In genomic region chr11:134535029-134536025, GRCh38 we compare ENCODE assay signal across 26 cellular contexts.
DNase-seq lines count a peak whose midpoint lies in the region; ATAC-seq and TF ChIP-seq lines count a peak whose summit lies in the region.
"Had no signal": no experiment of that assay in that cellular context is flagged by ENCODE, and none has a peak within 500 bp of the region (broad histone marks: within the 10 kb centered on the region; RNA-seq: fewer than 3 reads in every experiment).

No MANE protein-coding gene starts in this region.

- H3K9me3 Mint-ChIP-seq in activated CD4-positive, alpha-beta T cell treated with anti-CD3 and anti-CD28 coated beads, Interleukin-2, amount 10 ng/mL, durations not matched to agents 7 days and 5 days: no peaks in the 10 kb centered on the region
- no peaks in the 10 kb centered on the region for H3K9me3 Mint-ChIP-seq in activated CD4-positive, alpha-beta T cell treated with anti-CD3 and anti-CD28 coated beads for 36 hours (ENCODE audit: low read depth)
- H3K9me3 Mint-ChIP-seq in glutamatergic neuron (ENCODE audit: unreplicated experiment): no peaks in the 10 kb centered on the region
- H3K9me3 Mint-ChIP-seq: activated naive CD8-positive, alpha-beta T cell treated with anti-CD3 and anti-CD28 coated beads, Interleukin-2, amount 50 U/mL, for 24 hours; activated T-helper 2 cell treated with anti-CD3 and anti-CD28 coated beads, Interferon-gamma antibody, Interleukin-2, Interleukin-4, amounts not matched to agents 10 μg/mL and 5 μg/mL and 100 μg/mL, durations not matched to agents 14 hours and 24 hours and 36 hours; CD4-positive, CD25-positive, alpha-beta regulatory T cell; natural killer cell treated with Interleukin-12 subunit alpha and Interleukin-12 subunit beta and Interleukin-15 and Interleukin-18, amount 100 ng/mL, for 72 hours; stimulated activated memory B cell treated with anti-CD40 and anti-IgM and Interleukin-4, amounts not matched to agents 10 μg/mL and 1 μg/mL and 100 μg/mL, for 72 hours; T-helper 2 cell treated with Interferon-gamma antibody and Interleukin-4, amounts not matched to agents 5 μg/mL and 100 μg/mL, for 36 hours had no signal

- intact Hi-C loops in activated CD4-positive, alpha-beta T cell treated with anti-CD3 and anti-CD28 coated beads for 36 hours (cut with DNase I, micrococcal nuclease): no loop called here
- intact Hi-C loops in sigmoid colon (cut with DNase I): no loop called here

- H3K36me3 ChIP-seq in H7 (replicated peaks; ENCODE audit: control insufficient read depth, insufficient read depth, low read length): no peaks in the 10 kb centered on the region
- H3K36me3 ChIP-seq in sigmoid colon: no peaks in the 10 kb centered on the region
- H3K36me3 ChIP-seq: lower lobe of right lung, pancreas, right atrium auricular region had no signal

- H3K4me1 ChIP-seq in sigmoid colon: peaks cover 0 to 5% (median 0%) of the 10 kb centered on the region in 4 donors
- H3K4me1 ChIP-seq: lower lobe of right lung, pancreas, right atrium auricular region had no signal

- WGBS in sigmoid colon, 2 donors: 88% methylated on average over 22 of the region's 22 CpGs

- no peak for ATAC-seq in activated CD4-positive, alpha-beta T cell treated with anti-CD3 and anti-CD28 coated beads for 36 hours
- ATAC-seq: activated naive CD8-positive, alpha-beta T cell treated with anti-CD3 and anti-CD28 coated beads, Interleukin-2, amount 50 U/mL, for 24 hours; lower lobe of right lung; pancreas; stimulated activated memory B cell treated with anti-CD40 and anti-IgM and Interleukin-4, amounts not matched to agents 10 μg/mL and 1 μg/mL and 100 μg/mL, for 72 hours had no signal

- H3K36me3 Mint-ChIP-seq in activated CD4-positive, alpha-beta T cell treated with anti-CD3 and anti-CD28 coated beads, Interleukin-2, amount 10 ng/mL, durations not matched to agents 7 days and 5 days (ENCODE audit: low read depth): no peaks in the 10 kb centered on the region
- no peaks in the 10 kb centered on the region for H3K36me3 Mint-ChIP-seq in activated CD4-positive, alpha-beta T cell treated with anti-CD3 and anti-CD28 coated beads for 36 hours (ENCODE audit: low read depth)
- H3K36me3 Mint-ChIP-seq in glutamatergic neuron (ENCODE audit: unreplicated experiment): no peaks in the 10 kb centered on the region
- H3K36me3 Mint-ChIP-seq: CD4-positive, CD25-positive, alpha-beta regulatory T cell; natural killer cell treated with Interleukin-12 subunit alpha and Interleukin-12 subunit beta and Interleukin-15 and Interleukin-18, amount 100 ng/mL, for 72 hours; stimulated activated memory B cell treated with anti-CD40 and anti-IgM and Interleukin-4, amounts not matched to agents 10 μg/mL and 1 μg/mL and 100 μg/mL, for 72 hours had no signal

- no peak overlapping the region for H3K27ac ChIP-seq in sigmoid colon
- H3K27ac ChIP-seq: GM23248, lower lobe of right lung, pancreas, PC-9, right atrium auricular region had no signal

- H3K4me3 ChIP-seq in H7 (ENCODE audit: insufficient read depth, low read depth, low read length) (no peak overlapping the region), sigmoid colon (no peak overlapping the region)
- H3K4me3 ChIP-seq: GM23248, lower lobe of right lung, pancreas, PC-9, right atrium auricular region had no signal

- no peak for TF ChIP-seq POLR2A in sigmoid colon (IDR thresholded peaks at IDR 0.05)

- H3K27me3 ChIP-seq in H7 (ENCODE audit: control insufficient read depth, insufficient read depth, low read length): no peaks in the 10 kb centered on the region
- H3K27me3 ChIP-seq in sigmoid colon: peaks cover 0 to 8% (median 0%) of the 10 kb centered on the region in 3 donors
- H3K27me3 ChIP-seq: pancreas, right atrium auricular region had no signal

- H3K27ac Mint-ChIP-seq in activated CD4-positive, alpha-beta T cell treated with anti-CD3 and anti-CD28 coated beads, Interleukin-2, amount 10 ng/mL, durations not matched to agents 7 days and 5 days: peak overlapping the region; percentile 19
- no peak overlapping the region for H3K27ac Mint-ChIP-seq in activated CD4-positive, alpha-beta T cell treated with anti-CD3 and anti-CD28 coated beads for 36 hours
- no peak overlapping the region for H3K27ac Mint-ChIP-seq in glutamatergic neuron (ENCODE audit: unreplicated experiment)
- H3K27ac Mint-ChIP-seq: activated naive CD8-positive, alpha-beta T cell treated with anti-CD3 and anti-CD28 coated beads, Interleukin-2, amount 50 U/mL, for 24 hours; activated T-helper 2 cell treated with anti-CD3 and anti-CD28 coated beads, Interferon-gamma antibody, Interleukin-2, Interleukin-4, amounts not matched to agents 10 μg/mL and 5 μg/mL and 100 μg/mL, durations not matched to agents 14 hours and 24 hours and 36 hours; CD4-positive, CD25-positive, alpha-beta regulatory T cell; natural killer cell treated with Interleukin-12 subunit alpha and Interleukin-12 subunit beta and Interleukin-15 and Interleukin-18, amount 100 ng/mL, for 72 hours; stimulated activated memory B cell treated with anti-CD40 and anti-IgM and Interleukin-4, amounts not matched to agents 10 μg/mL and 1 μg/mL and 100 μg/mL, for 72 hours; T-helper 2 cell treated with Interferon-gamma antibody and Interleukin-4, amounts not matched to agents 5 μg/mL and 100 μg/mL, for 36 hours had no signal

- DNase-seq in activated CD4-positive, alpha-beta T cell treated with anti-CD3 and anti-CD28 coated beads, Interleukin-2, amount 10 ng/mL, durations not matched to agents 7 days and 5 days: no peak
- no peak for DNase-seq in activated CD4-positive, alpha-beta T cell treated with anti-CD3 and anti-CD28 coated beads for 36 hours
- peak; percentile 23 for DNase-seq in H7
- DNase-seq in glutamatergic neuron: peak; percentile 10
- DNase-seq in sigmoid colon: peak; percentile 56
- DNase-seq in DMS153 (lab: John Stamatoyannopoulos, UW): no peak
- no peak for DNase-seq in KBM-7
- no peak for DNase-seq in NCI-H2081 (lab: John Stamatoyannopoulos, UW)
- DNase-seq: 8988T; activated CD4-positive, alpha-beta T cell treated with anti-CD3 and anti-CD28 coated beads for 48 hours; activated naive CD8-positive, alpha-beta T cell treated with anti-CD3 and anti-CD28 coated beads, Interleukin-2, amount 50 U/mL, for 24 hours; CD4-positive, CD25-positive, alpha-beta regulatory T cell; GM23248; lower lobe of right lung; NCI-H146; NCI-H2171 treated with DMSO at 0.1 percent for 48 hours; NCI-H524 treated with DMSO at 0.1 percent for 48 hours; PC-9; SHP77; stimulated activated CD4-positive, alpha-beta T cell treated with anti-CD3 and anti-CD28 coated beads, Interleukin-4, amount 100 ng/mL, for 1 hour had no signal

- POLR2A ChIA-PET in activated CD4-positive, alpha-beta T cell treated with anti-CD3 and anti-CD28 coated beads, Interleukin-2, amount 10 ng/mL, durations not matched to agents 7 days and 5 days (lab: Charles Lee): no interaction called here
- POLR2A ChIA-PET in activated CD4-positive, alpha-beta T cell treated with anti-CD3 and anti-CD28 coated beads for 36 hours (lab: Charles Lee): no interaction called here

- no peak for TF ChIP-seq CTCF in glutamatergic neuron (IDR thresholded peaks at IDR 0.05; ENCODE audit: partially characterized antibody, unreplicated experiment)
- TF ChIP-seq CTCF in sigmoid colon (IDR thresholded peaks at IDR 0.05): no peak

- H3K4me3 Mint-ChIP-seq in activated CD4-positive, alpha-beta T cell treated with anti-CD3 and anti-CD28 coated beads, Interleukin-2, amount 10 ng/mL, durations not matched to agents 7 days and 5 days: no peak overlapping the region
- H3K4me3 Mint-ChIP-seq in activated CD4-positive, alpha-beta T cell treated with anti-CD3 and anti-CD28 coated beads for 36 hours: no peak overlapping the region
- H3K4me3 Mint-ChIP-seq in glutamatergic neuron (ENCODE audit: unreplicated experiment): no peak overlapping the region
- H3K4me3 Mint-ChIP-seq: activated naive CD8-positive, alpha-beta T cell treated with anti-CD3 and anti-CD28 coated beads, Interleukin-2, amount 50 U/mL, for 24 hours; CD4-positive, CD25-positive, alpha-beta regulatory T cell; natural killer cell treated with Interleukin-12 subunit alpha and Interleukin-12 subunit beta and Interleukin-15 and Interleukin-18, amount 100 ng/mL, for 72 hours; stimulated activated memory B cell treated with anti-CD40 and anti-IgM and Interleukin-4, amounts not matched to agents 10 μg/mL and 1 μg/mL and 100 μg/mL, for 72 hours; T-helper 2 cell treated with Interferon-gamma antibody and Interleukin-4, amounts not matched to agents 5 μg/mL and 100 μg/mL, for 36 hours had no signal

- no peaks in the 10 kb centered on the region for H3K9me3 ChIP-seq in sigmoid colon
- H3K9me3 ChIP-seq: lower lobe of right lung, pancreas, right atrium auricular region had no signal

- peaks cover 14% of the 10 kb centered on the region for H3K27me3 Mint-ChIP-seq in activated CD4-positive, alpha-beta T cell treated with anti-CD3 and anti-CD28 coated beads, Interleukin-2, amount 10 ng/mL, durations not matched to agents 7 days and 5 days
- H3K27me3 Mint-ChIP-seq in activated CD4-positive, alpha-beta T cell treated with anti-CD3 and anti-CD28 coated beads for 36 hours: peaks cover 18% of the 10 kb centered on the region
- peaks cover 11% of the 10 kb centered on the region for H3K27me3 Mint-ChIP-seq in glutamatergic neuron (ENCODE audit: unreplicated experiment)
- H3K27me3 Mint-ChIP-seq: CD4-positive, CD25-positive, alpha-beta regulatory T cell had no signal

- CTCF ChIA-PET in activated CD4-positive, alpha-beta T cell treated with anti-CD3 and anti-CD28 coated beads, Interleukin-2, amount 10 ng/mL, durations not matched to agents 7 days and 5 days (lab: Charles Lee): no interaction called here
- CTCF ChIA-PET in activated CD4-positive, alpha-beta T cell treated with anti-CD3 and anti-CD28 coated beads for 36 hours (lab: Charles Lee): interaction anchor here (0.6 kb wide), 1 partner anchor 331 kb away, joined by 3 read pairs; no protein-coding TSS in a partner anchor

- H3K4me1 Mint-ChIP-seq in activated CD4-positive, alpha-beta T cell treated with anti-CD3 and anti-CD28 coated beads, Interleukin-2, amount 10 ng/mL, durations not matched to agents 7 days and 5 days: no peaks in the 10 kb centered on the region
- H3K4me1 Mint-ChIP-seq in activated CD4-positive, alpha-beta T cell treated with anti-CD3 and anti-CD28 coated beads for 36 hours: no peaks in the 10 kb centered on the region
- H3K4me1 Mint-ChIP-seq in glutamatergic neuron (ENCODE audit: low read depth, unreplicated experiment): peaks cover 30% of the 10 kb centered on the region
- H3K4me1 Mint-ChIP-seq: activated naive CD8-positive, alpha-beta T cell treated with anti-CD3 and anti-CD28 coated beads, Interleukin-2, amount 50 U/mL, for 24 hours; stimulated activated memory B cell treated with anti-CD40 and anti-IgM and Interleukin-4, amounts not matched to agents 10 μg/mL and 1 μg/mL and 100 μg/mL, for 72 hours had no signal

- no peak for TF ChIP-seq EP300 in sigmoid colon (IDR thresholded peaks at IDR 0.05)

- in situ Hi-C loops in KBM-7 (cut with MboI; ENCODE audit: low pct_unique_long_range_greater_than_20kb, low sequenced_read_pairs): no loop called here

Comparison
In these comparisons a context has a peak if more than half of its experiments do, and no peak if none do; other contexts are left out.
1. DNase-seq: peak in H7 (single experiment), glutamatergic neuron (single experiment) and sigmoid colon (single experiment); none in activated CD4-positive, alpha-beta T cell treated with anti-CD3 and anti-CD28 coated beads, Interleukin-2, amount 10 ng/mL, durations not matched to agents 7 days and 5 days (single experiment), activated CD4-positive, alpha-beta T cell treated with anti-CD3 and anti-CD28 coated beads for 36 hours (single experiment), DMS153 (single experiment), KBM-7 (single experiment) and NCI-H2081 (0 of 2).